1 cellular context compared by ENCODE assay signal in the genomic region with DNA sequence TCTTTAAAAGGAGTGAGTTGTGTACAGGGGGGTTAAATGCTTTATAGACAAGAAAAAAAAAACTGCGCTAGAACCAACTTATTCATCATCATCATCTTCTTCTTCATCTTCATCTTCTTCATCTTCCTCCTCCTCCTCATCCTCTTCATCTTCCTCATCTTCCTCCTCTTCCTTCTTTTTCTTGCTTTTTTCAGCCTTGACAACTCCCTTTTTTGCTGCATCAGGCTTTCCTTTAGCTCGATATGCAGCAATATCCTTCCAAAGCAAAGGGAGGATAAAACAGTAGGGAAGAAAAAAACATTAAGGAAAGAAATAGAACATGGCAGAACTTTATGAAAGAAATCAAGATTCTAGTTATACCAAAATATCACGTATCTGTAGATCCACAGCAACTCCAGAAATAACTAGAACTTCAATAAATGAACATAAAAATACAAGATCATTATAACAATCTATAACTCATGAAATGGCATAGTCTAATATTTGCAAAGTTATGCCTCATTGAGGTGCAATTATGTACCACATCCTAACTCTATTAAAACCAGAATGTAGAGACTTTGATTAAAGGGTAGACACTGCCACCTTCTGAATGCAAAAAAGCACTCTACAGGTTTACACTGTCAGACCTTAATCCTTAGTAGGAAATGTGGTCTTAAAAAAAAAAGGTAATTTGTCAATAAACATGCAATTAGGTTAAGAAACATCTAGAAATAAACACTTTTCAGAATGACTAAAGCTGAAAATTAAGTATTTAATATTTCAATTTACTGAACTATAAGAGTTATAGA.
TF ChIP-seq lines count a peak whose summit lies in the region.

No MANE protein-coding gene starts in this region.

TF ChIP-seq in GM12878, 131 proteins besides CTCF, POLR2A, EP300 and RAD21:
- TF ChIP-seq SMC3 (IDR thresholded peaks at IDR 0.05; ENCODE audit: borderline replicate concordance, low read length) (peak; percentile 64; the same call in 1 of the 2 replicates), BHLHE40 (IDR thresholded peaks at IDR 0.05; ENCODE audit: borderline replicate concordance in 1 of 2, low read depth in 2 of 2, low read length in 1 of 2) (0 out of 4 replicates have a peak, but pooled peaks of 1 of the 2 experiments have one; percentile 15), SMARCA5 (IDR thresholded peaks at IDR 0.05) (peak; percentile 64; the same call in 1 of the 2 replicates)
